In genomic region chr21:35840197-35840799, GRCh38 we compare ENCODE assay signal across 8 cellular contexts.
DNase-seq lines count a peak whose midpoint lies in the region; ATAC-seq and TF ChIP-seq lines count a peak whose summit lies in the region.

No MANE protein-coding gene starts in this region.

- H3K4me1 ChIP-seq in adrenal gland (replicated peaks in 1 of 2) = no peaks in the 10 kb centered on the region

- H3K27me3 ChIP-seq in adrenal gland = no peaks in the 10 kb centered on the region

- H3K9me3 ChIP-seq in adrenal gland (replicated peaks in 1 of 3) = no peaks in the 10 kb centered on the region

- TF ChIP-seq POLR2A in adrenal gland (IDR thresholded peaks at IDR 0.05) = no peak

- ATAC-seq in GM19455 (IDR thresholded peaks at IDR 0.05; ENCODE audit: unreplicated experiment) = no peak
- ATAC-seq in HG03432 (IDR thresholded peaks at IDR 0.05; ENCODE audit: unreplicated experiment) = no peak

- no peak overlapping the region for H3K27ac ChIP-seq in adrenal gland

- 82 to 95% (median 90%) methylated on average over 2 of the region's 2 CpGs for WGBS in adrenal gland, 4 donors

- DNase-seq in Daoy (ENCODE audit: low read depth) = peak; percentile 76
- peak; percentile 65 for DNase-seq in RPMI8226
- DNase-seq in adrenal gland = peak; percentile 56 to 85 (median 71)
- DNase-seq in hepatic stellate cell (ENCODE audit: low spot score) = peak; percentile 34
- DNase-seq in stimulated activated CD4-positive, alpha-beta T cell treated with anti-CD3 and anti-CD28 coated beads, Interleukin-12 subunit alpha, Interleukin-12 subunit beta, amount 100 ng/mL, for 4 hours = peak; percentile 34

- no peaks in the 10 kb centered on the region for H3K36me3 ChIP-seq in adrenal gland (replicated peaks in 1 of 2)

- intact Hi-C loops in adrenal gland (cut with DNase I) = loop anchor here (5.0 to 10.0 kb wide), 2 partner anchors 945 to 1093 kb away; no protein-coding TSS in a partner anchor

- TF ChIP-seq CTCF in LNCAP (IDR thresholded peaks at IDR 0.05) (peak; percentile 84), adrenal gland (IDR thresholded peaks at IDR 0.05) (peak; percentile 52 to 92 (median 82))

- H3K4me3 ChIP-seq in adrenal gland = no peak overlapping the region
